ENCODE assay signal across 1 cellular context in genomic region chr1:21507511-21508270, GRCh38.
TF ChIP-seq lines count a peak whose summit lies in the region.

No MANE protein-coding gene starts in this region.

TF ChIP-seq in IMR-90, 13 proteins besides CTCF, POLR2A, EP300 and RAD21:
- TF ChIP-seq, protein P1, sequence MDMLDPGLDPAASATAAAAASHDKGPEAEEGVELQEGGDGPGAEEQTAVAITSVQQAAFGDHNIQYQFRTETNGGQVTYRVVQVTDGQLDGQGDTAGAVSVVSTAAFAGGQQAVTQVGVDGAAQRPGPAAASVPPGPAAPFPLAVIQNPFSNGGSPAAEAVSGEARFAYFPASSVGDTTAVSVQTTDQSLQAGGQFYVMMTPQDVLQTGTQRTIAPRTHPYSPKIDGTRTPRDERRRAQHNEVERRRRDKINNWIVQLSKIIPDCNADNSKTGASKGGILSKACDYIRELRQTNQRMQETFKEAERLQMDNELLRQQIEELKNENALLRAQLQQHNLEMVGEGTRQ (IDR thresholded peaks at IDR 0.05; ENCODE audit: low read depth, low read length), result 0 out of 2 replicates have a peak, but pooled peaks have one; percentile 5
- TF ChIP-seq FOS (IDR thresholded peaks at IDR 0.05; ENCODE audit: low read depth, low read length), result no peak
TF ChIP-seq in IMR-90: peak in this region for 1.
